In the genomic region with DNA sequence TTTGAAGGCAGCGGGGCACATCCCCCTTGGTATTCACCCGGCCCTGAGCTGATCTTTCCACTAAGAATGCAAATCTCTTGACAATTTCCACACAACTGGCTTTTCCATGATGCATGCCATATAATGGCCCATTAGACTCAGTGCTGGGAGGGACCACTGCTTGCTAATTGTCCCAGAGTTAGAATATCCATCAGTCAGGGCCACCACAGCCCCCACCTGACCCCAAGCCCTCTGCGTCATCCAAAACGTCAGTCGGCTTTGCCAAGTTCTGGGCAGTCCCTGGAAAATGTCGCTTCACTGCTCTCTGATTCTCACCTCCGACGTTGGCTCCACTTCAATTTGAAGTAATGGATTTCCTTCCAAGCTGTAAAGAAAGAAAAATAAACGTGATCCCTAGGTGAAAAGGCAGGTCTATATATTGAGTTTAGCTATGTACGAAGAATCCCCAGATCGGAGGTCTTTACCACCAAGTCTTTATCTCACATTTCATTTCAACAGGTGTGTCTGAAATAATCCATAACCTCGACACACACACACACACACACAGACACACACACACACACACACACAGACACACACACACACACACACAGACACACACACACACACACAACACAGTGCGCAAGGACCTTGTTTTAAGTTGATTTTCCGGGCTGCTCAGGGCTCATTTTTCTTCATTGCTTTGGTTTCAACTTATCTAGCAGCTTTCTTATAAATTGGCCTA, we compare ENCODE assay signal across 27 cellular contexts.
DNase-seq lines count a peak whose midpoint lies in the region; ATAC-seq and TF ChIP-seq lines count a peak whose summit lies in the region.
"Had no signal": no experiment of that assay in that cellular context is flagged by ENCODE, and none has a peak within 500 bp of the region (broad histone marks: within the 10 kb centered on the region; RNA-seq: fewer than 3 reads in every experiment).

No MANE protein-coding gene starts in this region.

- no peak overlapping the region for H3K27ac ChIP-seq in endodermal cell (ENCODE audit: low read depth, low read length)
- H3K27ac ChIP-seq: GM23248, Peyer's patch had no signal

- H3K9me3 Mint-ChIP-seq in endodermal cell: no peaks in the 10 kb centered on the region

- H3K4me1 ChIP-seq in endodermal cell (ENCODE audit: control insufficient read depth, insufficient read depth, low read length): no peaks in the 10 kb centered on the region
- H3K4me1 ChIP-seq: Caco-2, HAP-1, Peyer's patch had no signal

- H3K27me3 ChIP-seq in endodermal cell (ENCODE audit: control insufficient read depth, insufficient read depth, low read length, poor library complexity, severe bottlenecking): no peaks in the 10 kb centered on the region
- H3K27me3 ChIP-seq: MG63, Peyer's patch had no signal

- no peak for TF ChIP-seq POLR2A in erythroblast (IDR thresholded peaks at IDR 0.05; ENCODE audit: low read length)

- no peaks in the 10 kb centered on the region for H3K36me3 ChIP-seq in endodermal cell (ENCODE audit: control insufficient read depth, insufficient read depth, low read length)
- H3K36me3 ChIP-seq: HAP-1, MG63, Peyer's patch had no signal

- H3K9ac ChIP-seq in endodermal cell (ENCODE audit: extremely low read depth, low read length, poor library complexity, severe bottlenecking): no peak overlapping the region
- H3K9ac ChIP-seq: GM23248 had no signal

- no peaks in the 10 kb centered on the region for H3K4me1 Mint-ChIP-seq in endodermal cell
- H3K4me1 Mint-ChIP-seq: B cell; CD4-positive, CD25-positive, alpha-beta regulatory T cell; IgD-negative memory B cell had no signal

- no peaks in the 10 kb centered on the region for H3K9me3 ChIP-seq in endodermal cell (ENCODE audit: control insufficient read depth, low read length)
- H3K9me3 ChIP-seq: Caco-2, HAP-1, MG63, Peyer's patch had no signal

- 86 to 91% methylated on average over 7 to 14 of the region's 14 CpGs for WGBS in endodermal cell (ENCODE audit: insufficient coverage in 1 of 2, insufficient read length in 1 of 2), 2 experiments

- no peak overlapping the region for H3K4me3 ChIP-seq in endodermal cell (ENCODE audit: low read length)
- H3K4me3 ChIP-seq: GM12878, GM23248, HAP-1, MG63, Peyer's patch had no signal

- TF ChIP-seq CTCF in endodermal cell (conservative IDR thresholded peaks at IDR 0.05): no peak

- peaks cover 11% of the 10 kb centered on the region for H3K27me3 Mint-ChIP-seq in endodermal cell (ENCODE audit: insufficient read depth)
- H3K27me3 Mint-ChIP-seq: B cell; CD4-positive, CD25-positive, alpha-beta regulatory T cell had no signal

- peak; percentile 53 for ATAC-seq in Right ventricle myocardium inferior
- no peak for ATAC-seq in HG02970 (IDR thresholded peaks at IDR 0.05; ENCODE audit: low FRiP score, unreplicated experiment)
- ATAC-seq: GM12878 had no signal

- DNase-seq in Right ventricle myocardium inferior (ENCODE audit: missing footprints) (no peak), cardiac septum (ENCODE audit: low spot score) (no peak), endodermal cell (peak; percentile 40), lung microvascular endothelial cell (ENCODE audit: low read depth in 2 of 2) (peak; percentile 13 to 78), erythroblast (lab: John Stamatoyannopoulos, UW) (no peak), MV-4-11 (lab: John Stamatoyannopoulos, UW) (no peak), NCI-H128 (lab: John Stamatoyannopoulos, UW; ENCODE audit: unreplicated experiment) (no peak)
- DNase-seq: 8988T; Caco-2; CD4-positive, CD25-positive, alpha-beta regulatory T cell; DMS153; EL; GM23248; Kasumi-1; MG63; NCI-H1092; NCI-H2081; NCI-H510A; NCI-H748 treated with DMSO at 0.1 percent for 48 hours; NK-92 treated with Interleukin-12 subunit alpha and Interleukin-12 subunit beta, amount 100 ng/mL, for 24 hours; Peyer's patch; SHP77 had no signal

- no peak overlapping the region for H3K27ac Mint-ChIP-seq in endodermal cell
- H3K27ac Mint-ChIP-seq: B cell; CD4-positive, CD25-positive, alpha-beta regulatory T cell had no signal

- intact Hi-C loops in Right ventricle myocardium inferior (cut with DNase I) (no loop called here), cardiac septum (cut with DNase I) (no loop called here)

- H3K36me3 Mint-ChIP-seq in endodermal cell (ENCODE audit: low read depth): no peaks in the 10 kb centered on the region
- H3K36me3 Mint-ChIP-seq: CD4-positive, CD25-positive, alpha-beta regulatory T cell; IgD-negative memory B cell had no signal

- no peak overlapping the region for H3K4me3 Mint-ChIP-seq in endodermal cell
- H3K4me3 Mint-ChIP-seq: B cell; CD4-positive, CD25-positive, alpha-beta regulatory T cell; IgD-negative memory B cell had no signal

Comparison
In these comparisons a context has a peak if more than half of its experiments do, and no peak if none do; other contexts are left out.
1. DNase-seq: peak in endodermal cell (single experiment) and lung microvascular endothelial cell (2 of 2); none in Right ventricle myocardium inferior (single experiment), cardiac septum (single experiment), erythroblast (0 of 2), MV-4-11 (single experiment) and NCI-H128 (single experiment).